In the genomic region with DNA sequence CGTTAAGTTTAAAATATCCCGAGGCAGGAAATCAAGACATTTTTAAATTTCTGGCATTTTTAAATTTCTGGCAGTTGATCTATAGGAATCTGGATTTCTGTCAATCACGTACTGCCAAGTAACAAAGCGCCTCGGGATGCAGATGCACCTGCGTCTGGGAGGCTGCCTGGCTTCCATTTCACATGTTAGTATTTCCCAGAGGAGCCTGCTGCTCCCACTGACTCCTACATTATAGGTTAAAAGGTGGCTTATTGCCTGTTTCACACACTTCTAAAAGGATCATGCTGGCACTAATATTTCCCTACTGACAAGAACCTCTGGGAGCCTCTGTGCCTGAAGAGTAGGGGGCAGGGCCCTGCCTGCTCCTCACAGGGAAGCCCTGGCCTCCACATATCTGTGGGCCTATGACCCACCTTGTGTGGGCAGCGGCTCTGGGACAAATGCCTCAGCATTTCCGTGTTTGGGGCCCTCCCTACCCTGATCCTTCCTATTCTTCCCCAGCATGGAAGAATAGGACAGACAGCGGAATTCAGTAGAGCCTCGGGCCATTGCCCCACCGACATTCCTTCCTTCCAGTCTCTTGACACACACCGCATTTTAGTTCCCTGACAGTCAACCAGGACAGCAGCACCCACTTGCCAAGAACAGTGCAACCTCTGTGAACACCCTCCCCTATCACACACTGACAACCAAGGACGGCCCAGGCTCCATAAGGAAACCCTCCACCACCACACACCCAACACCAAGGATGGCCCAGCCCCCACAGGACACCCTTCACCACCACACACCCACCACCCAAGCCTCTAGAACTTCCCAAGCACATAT, we compare ENCODE assay signal across 17 cellular contexts.
DNase-seq lines count a peak whose midpoint lies in the region; ATAC-seq and TF ChIP-seq lines count a peak whose summit lies in the region.
"Had no signal": no experiment of that assay in that cellular context is flagged by ENCODE, and none has a peak within 500 bp of the region (broad histone marks: within the 10 kb centered on the region; RNA-seq: fewer than 3 reads in every experiment).

No MANE protein-coding gene starts in this region.

- ATAC-seq in activated CD8-positive, alpha-beta memory T cell treated with anti-CD3 and anti-CD28 coated beads, Interleukin-2, amount 10 ng/mL, durations not matched to agents 7 days and 5 days: no peak
- no peak for ATAC-seq in activated naive CD8-positive, alpha-beta T cell treated with anti-CD3 and anti-CD28 coated beads, Interleukin-2, amount 10 ng/mL, durations not matched to agents 7 days and 5 days (ENCODE audit: low read depth)
- no peak for ATAC-seq in GM19397 (IDR thresholded peaks at IDR 0.05; ENCODE audit: unreplicated experiment)
- ATAC-seq: Panc1 had no signal

- H3K27me3 Mint-ChIP-seq in activated CD8-positive, alpha-beta memory T cell treated with anti-CD3 and anti-CD28 coated beads, Interleukin-2, amount 10 ng/mL, durations not matched to agents 7 days and 5 days: no peaks in the 10 kb centered on the region
- no peaks in the 10 kb centered on the region for H3K27me3 Mint-ChIP-seq in activated naive CD8-positive, alpha-beta T cell treated with anti-CD3 and anti-CD28 coated beads, Interleukin-2, amount 10 ng/mL, durations not matched to agents 7 days and 5 days
- H3K27me3 Mint-ChIP-seq: brain had no signal

- no peaks in the 10 kb centered on the region for H3K9me2 ChIP-seq in Loucy (replicated peaks; ENCODE audit: low read depth, low read length)

- no peaks in the 10 kb centered on the region for H3K9me3 ChIP-seq in Loucy (ENCODE audit: insufficient read depth, low read depth, low read length)
- H3K9me3 ChIP-seq: left lung, thoracic aorta had no signal

- CTCF ChIA-PET in activated CD8-positive, alpha-beta memory T cell treated with anti-CD3 and anti-CD28 coated beads, Interleukin-2, amount 10 ng/mL, durations not matched to agents 7 days and 5 days (lab: Charles Lee): interaction anchor here (1.0 to 1.9 kb wide), 3 partner anchors 11 to 76 kb away, joined by 3 to 12 read pairs (median 9); no protein-coding TSS in a partner anchor

- POLR2A ChIA-PET in activated naive CD8-positive, alpha-beta T cell treated with anti-CD3 and anti-CD28 coated beads, Interleukin-2, amount 10 ng/mL, durations not matched to agents 7 days and 5 days (lab: Charles Lee): interaction anchor here (0.6 to 1.8 kb wide), 6 partner anchors 9 to 28 kb away, joined by 3 to 8 read pairs (median 4); no protein-coding TSS in a partner anchor

- no peak for TF ChIP-seq CTCF in Loucy (conservative IDR thresholded peaks at IDR 0.05; ENCODE audit: low read length)

- no peaks in the 10 kb centered on the region for H4K20me1 ChIP-seq in Loucy (ENCODE audit: insufficient read depth, low read length, poor library complexity, severe bottlenecking)

- H3K4me3 Mint-ChIP-seq in activated CD8-positive, alpha-beta memory T cell treated with anti-CD3 and anti-CD28 coated beads, Interleukin-2, amount 10 ng/mL, durations not matched to agents 7 days and 5 days: no peak overlapping the region
- no peak overlapping the region for H3K4me3 Mint-ChIP-seq in activated naive CD8-positive, alpha-beta T cell treated with anti-CD3 and anti-CD28 coated beads, Interleukin-2, amount 10 ng/mL, durations not matched to agents 7 days and 5 days
- H3K4me3 Mint-ChIP-seq: brain had no signal

- peaks cover 4% of the 10 kb centered on the region; the same call in 1 of the 2 replicates for H3F3A ChIP-seq in Loucy (ENCODE audit: low read depth)

- DNase-seq in activated CD8-positive, alpha-beta memory T cell treated with anti-CD3 and anti-CD28 coated beads, Interleukin-2, amount 10 ng/mL, durations not matched to agents 7 days and 5 days: no peak
- DNase-seq in activated CD8-positive, alpha-beta memory T cell treated with anti-CD3 and anti-CD28 coated beads, Interleukin-2, amount 50 U/mL, for 4 hours: no peak
- DNase-seq in activated naive CD8-positive, alpha-beta T cell treated with anti-CD3 and anti-CD28 coated beads, Interleukin-2, amount 10 ng/mL, durations not matched to agents 7 days and 5 days: no peak
- DNase-seq in putamen (ENCODE audit: low spot score) (peak; percentile 73), inferior parietal cortex (ENCODE audit: extremely low spot score) (no peak), SHP77 (lab: John Stamatoyannopoulos, UW) (no peak)
- DNase-seq: ACHN, dorsolateral prefrontal cortex, left lung, MM.1S, NCI-H187 treated with DMSO at 0.1 percent for 48 hours, NCI-H524 treated with DMSO at 0.1 percent for 48 hours had no signal

- 0 out of 2 replicates have a peak overlapping the region, but pooled peaks have one; percentile 41 for H2AFZ ChIP-seq in Loucy (ENCODE audit: low read length)

- no peaks in the 10 kb centered on the region for H3K27me3 ChIP-seq in Loucy (ENCODE audit: insufficient read depth, low read length, poor library complexity, severe bottlenecking)
- H3K27me3 ChIP-seq: dorsolateral prefrontal cortex, left lung had no signal

- H3K36me3 Mint-ChIP-seq in activated CD8-positive, alpha-beta memory T cell treated with anti-CD3 and anti-CD28 coated beads, Interleukin-2, amount 10 ng/mL, durations not matched to agents 7 days and 5 days: peaks cover 9% of the 10 kb centered on the region
- H3K36me3 Mint-ChIP-seq in activated naive CD8-positive, alpha-beta T cell treated with anti-CD3 and anti-CD28 coated beads, Interleukin-2, amount 10 ng/mL, durations not matched to agents 7 days and 5 days: no peaks in the 10 kb centered on the region
- H3K36me3 Mint-ChIP-seq: brain had no signal

- H3K4me3 ChIP-seq in Loucy (ENCODE audit: low read length, poor library complexity, severe bottlenecking): peak overlapping the region; percentile 41
- H3K4me3 ChIP-seq: dorsolateral prefrontal cortex, left lung, thoracic aorta had no signal

- no peaks in the 10 kb centered on the region for H3K36me3 ChIP-seq in Loucy (ENCODE audit: insufficient read depth, low read length)
- H3K36me3 ChIP-seq: left lung, thoracic aorta had no signal

- H3K4me1 Mint-ChIP-seq in activated CD8-positive, alpha-beta memory T cell treated with anti-CD3 and anti-CD28 coated beads, Interleukin-2, amount 10 ng/mL, durations not matched to agents 7 days and 5 days: peaks cover 63% of the 10 kb centered on the region
- peaks cover 27% of the 10 kb centered on the region for H3K4me1 Mint-ChIP-seq in activated naive CD8-positive, alpha-beta T cell treated with anti-CD3 and anti-CD28 coated beads, Interleukin-2, amount 10 ng/mL, durations not matched to agents 7 days and 5 days
- H3K4me1 Mint-ChIP-seq: brain had no signal

- H3K4me2 ChIP-seq in Loucy (ENCODE audit: low read depth, low read length, poor library complexity, severe bottlenecking): peak overlapping the region; percentile 64

- peaks cover 47% of the 10 kb centered on the region for H3K4me1 ChIP-seq in Loucy (ENCODE audit: insufficient read depth, low read length, poor library complexity, severe bottlenecking)

- H3K79me2 ChIP-seq in Loucy (ENCODE audit: insufficient read depth, low read length): no peaks in the 10 kb centered on the region

- peak overlapping the region; percentile 75 for H3K9ac ChIP-seq in Loucy (ENCODE audit: low read depth, low read length, poor library complexity, severe bottlenecking)

- peak overlapping the region; percentile 98 for H3K27ac Mint-ChIP-seq in activated CD8-positive, alpha-beta memory T cell treated with anti-CD3 and anti-CD28 coated beads, Interleukin-2, amount 10 ng/mL, durations not matched to agents 7 days and 5 days
- H3K27ac Mint-ChIP-seq in activated naive CD8-positive, alpha-beta T cell treated with anti-CD3 and anti-CD28 coated beads, Interleukin-2, amount 10 ng/mL, durations not matched to agents 7 days and 5 days: peak overlapping the region; percentile 81

- no peaks in the 10 kb centered on the region for H3K9me3 Mint-ChIP-seq in activated CD8-positive, alpha-beta memory T cell treated with anti-CD3 and anti-CD28 coated beads, Interleukin-2, amount 10 ng/mL, durations not matched to agents 7 days and 5 days (ENCODE audit: low read depth)
- H3K9me3 Mint-ChIP-seq in activated naive CD8-positive, alpha-beta T cell treated with anti-CD3 and anti-CD28 coated beads, Interleukin-2, amount 10 ng/mL, durations not matched to agents 7 days and 5 days: no peaks in the 10 kb centered on the region
- H3K9me3 Mint-ChIP-seq: brain had no signal
